Comparison of ENCODE assay signal across 15 cellular contexts in genomic region chr2:231987088-231987788, GRCh38. TPM values are rescaled to one million over a fixed set of nuclear protein-coding genes. Genes with fewer than 3 reads are reported as not detected.
DNase-seq lines count a peak whose midpoint lies in the region; ATAC-seq and TF ChIP-seq lines count a peak whose summit lies in the region.
"Had no signal": no experiment of that assay in that cellular context is flagged by ENCODE, and none has a peak within 500 bp of the region (broad histone marks: within the 10 kb centered on the region; RNA-seq: fewer than 3 reads in every experiment).

No MANE protein-coding gene starts in this region.

- intact Hi-C loops in ascending aorta (cut with DNase I) = no loop called here

- ATAC-seq in GM21529 (IDR thresholded peaks at IDR 0.05; ENCODE audit: unreplicated experiment) = no peak
- ATAC-seq: stimulated activated memory B cell treated with anti-CD40 and anti-IgM and Interleukin-4, amounts not matched to agents 10 μg/mL and 1 μg/mL and 100 μg/mL, for 72 hours had no signal

- H3K4me1 ChIP-seq in ascending aorta = no peaks in the 10 kb centered on the region
- H3K4me1 ChIP-seq: BLaER1 had no signal

- no peak overlapping the region for H3K27ac ChIP-seq in ascending aorta
- H3K27ac ChIP-seq: BLaER1, cardiac muscle cell, thyroid gland had no signal

- TF ChIP-seq CTCF in fibroblast of pulmonary artery (IDR thresholded peaks at IDR 0.05; ENCODE audit: low read length, missing control alignments) (no peak), ascending aorta (IDR thresholded peaks at IDR 0.05) (no peak)

- peaks cover 0 to 5% of the 10 kb centered on the region in 2 donors for H3K36me3 ChIP-seq in ascending aorta
- H3K36me3 ChIP-seq: cardiac muscle cell, thyroid gland had no signal

- DNase-seq in GM04504 (ENCODE audit: low read depth) (peak; percentile 28), RPMI7951 (ENCODE audit: low read depth) (peak; percentile 6), fibroblast of pulmonary artery (ENCODE audit: low read depth) (peak; percentile 52), non-pigmented ciliary epithelial cell (ENCODE audit: low read depth) (peak; percentile 24), Ammon's horn (ENCODE audit: low spot score) (no peak), ascending aorta (ENCODE audit: low spot score in 2 of 2) (no peak)
- DNase-seq: DMS53, Karpas-422, NCI-H1105 treated with DMSO at 0.1 percent for 48 hours, NCI-H2227 treated with DMSO at 0.1 percent for 48 hours, thyroid gland had no signal

- H3K4me3 ChIP-seq in fibroblast of pulmonary artery (replicated peaks; ENCODE audit: low read depth, low read length) = no peak overlapping the region
- H3K4me3 ChIP-seq in ascending aorta = no peak overlapping the region
- H3K4me3 ChIP-seq: BLaER1, cardiac muscle cell, thyroid gland had no signal

- H3K27me3 ChIP-seq in ascending aorta = no peaks in the 10 kb centered on the region
- H3K27me3 ChIP-seq: BLaER1, cardiac muscle cell, thyroid gland had no signal

- no peaks in the 10 kb centered on the region for H3K9me3 ChIP-seq in ascending aorta
- H3K9me3 ChIP-seq: BLaER1, thyroid gland had no signal

RNA-seq across cellular contexts. Expression of gene DIS3L2, which starts 25.7 kb away (rescaled TPM):
- total RNA-seq in RPMI7951 (2014; rRNA removed; shearing (Covaris generic)) = 14.9 and 22.2 TPM in 2 replicates
- 20.6 TPM for total RNA-seq in ascending aorta

Comparison
In these comparisons a context has a peak if more than half of its experiments do, and no peak if none do; other contexts are left out.
1. DNase-seq: peak in GM04504 (single experiment), RPMI7951 (single experiment), fibroblast of pulmonary artery (single experiment) and non-pigmented ciliary epithelial cell (single experiment); none in Ammon's horn (single experiment) and ascending aorta (0 of 2).